21 cellular contexts compared by ENCODE assay signal in the genomic region with DNA sequence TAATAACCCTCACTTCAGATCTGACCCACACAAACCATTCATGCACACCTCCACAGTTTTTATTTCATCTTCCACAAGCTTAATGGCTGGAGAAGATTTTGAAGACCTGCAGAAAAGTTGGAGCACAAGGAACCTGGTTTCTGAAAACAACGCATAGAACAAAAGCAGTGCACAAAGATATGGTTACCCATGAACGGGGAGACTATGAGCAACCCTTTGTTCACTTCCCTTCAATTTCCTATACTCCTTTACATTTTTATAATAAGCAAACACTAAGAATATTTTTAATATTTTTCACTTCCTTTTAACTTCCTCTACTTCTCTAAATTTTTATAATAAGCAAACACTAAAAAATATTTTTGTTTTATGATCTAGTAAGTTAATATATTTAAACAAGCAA.
DNase-seq lines count a peak whose midpoint lies in the region; ATAC-seq, FAIRE-seq and TF ChIP-seq lines count a peak whose summit lies in the region.
"Had no signal": no experiment of that assay in that cellular context is flagged by ENCODE, and none has a peak within 500 bp of the region (broad histone marks: within the 10 kb centered on the region; RNA-seq: fewer than 3 reads in every experiment).

No MANE protein-coding gene starts in this region.

- peak overlapping the region; percentile 30 for H3K9ac ChIP-seq in endothelial cell of umbilical vein (replicated peaks; ENCODE audit: extremely low read depth, insufficient read depth, low read length)

- peak overlapping the region; percentile 41 for H3K4me2 ChIP-seq in DOHH2 (ENCODE audit: low read length)
- peak overlapping the region; percentile 86 for H3K4me2 ChIP-seq in endothelial cell of umbilical vein (ENCODE audit: insufficient read depth, low read length)

- 67 to 70% methylated on average over 2 of the region's 2 CpGs for WGBS in tibial nerve, 2 donors

- no peaks in the 10 kb centered on the region for H3K9me2 ChIP-seq in DOHH2 (replicated peaks; ENCODE audit: control insufficient read depth, low read length)

- H4K20me1 ChIP-seq in DOHH2 (ENCODE audit: control insufficient read depth, insufficient read depth, low read depth, low read length) (no peaks in the 10 kb centered on the region), endothelial cell of umbilical vein (replicated peaks; ENCODE audit: control insufficient read depth, extremely low read depth, insufficient read depth, low read length) (no peaks in the 10 kb centered on the region)

- intact Hi-C loops in endothelial cell of umbilical vein (cut with micrococcal nuclease): loop anchor here (5.0 kb wide), 1 partner anchor 82 kb away; no protein-coding TSS in a partner anchor

- POLR2A ChIA-PET in endothelial cell of umbilical vein (lab: Charles Lee): no interaction called here

- H3K4me1 ChIP-seq in DOHH2 (ENCODE audit: control insufficient read depth, low read length) (peaks cover 10% of the 10 kb centered on the region), endothelial cell of umbilical vein (ENCODE audit: control insufficient read depth, extremely low read depth, insufficient read depth, low read length) (peaks cover 33% of the 10 kb centered on the region), tibial nerve (peaks cover 0 to 5% (median 0%) of the 10 kb centered on the region in 4 donors)
- H3K4me1 ChIP-seq: BE2C had no signal

- H3K36me3 ChIP-seq in DOHH2 (ENCODE audit: control insufficient read depth, low read length) (no peaks in the 10 kb centered on the region), endothelial cell of umbilical vein (ENCODE audit: control insufficient read depth in 2 of 2, extremely low read depth in 1 of 2, insufficient read depth in 2 of 2, low read length in 2 of 2) (no peaks in the 10 kb centered on the region), tibial nerve (no peaks in the 10 kb centered on the region)
- H3K36me3 ChIP-seq: BE2C had no signal

- peaks cover 0 to 8% of the 10 kb centered on the region in 2 donors for H3K36me3 Mint-ChIP-seq in naive B cell
- H3K36me3 Mint-ChIP-seq: CD4-positive, CD25-positive, alpha-beta regulatory T cell had no signal

- TF ChIP-seq POLR2A in endothelial cell of umbilical vein (IDR thresholded peaks at IDR 0.05; ENCODE audit: low read depth, low read length): no peak
- no peak for TF ChIP-seq POLR2A in tibial nerve (IDR thresholded peaks at IDR 0.05)

- peak overlapping the region in 6 of 8 donors; percentile 42 to 76 (median 59) for H3K4me3 Mint-ChIP-seq in naive B cell
- H3K4me3 Mint-ChIP-seq: CD4-positive, CD25-positive, alpha-beta regulatory T cell; CD8-positive, alpha-beta memory T cell had no signal

- H2AFZ ChIP-seq in endothelial cell of umbilical vein (ENCODE audit: low read depth, low read length): peak overlapping the region; percentile 91

- H3K79me2 ChIP-seq in DOHH2 (ENCODE audit: control insufficient read depth, low read length) (no peaks in the 10 kb centered on the region), endothelial cell of umbilical vein (ENCODE audit: control insufficient read depth, insufficient read depth, low read length) (no peaks in the 10 kb centered on the region)

- TF ChIP-seq CTCF in DOHH2 (IDR thresholded peaks at IDR 0.05; ENCODE audit: low read depth, low read length, poor library complexity, severe bottlenecking) (no peak), endothelial cell of umbilical vein (IDR thresholded peaks at IDR 0.05; ENCODE audit: extremely low read depth in 1 of 2, insufficient read depth in 1 of 2, low read depth in 1 of 2, low read length in 2 of 2) (no peak), tibial nerve (IDR thresholded peaks at IDR 0.05) (no peak)

- H3K27ac ChIP-seq in DOHH2 (ENCODE audit: low read depth, low read length) (no peak overlapping the region), endothelial cell of umbilical vein (ENCODE audit: insufficient read depth, low read depth, low read length) (peak overlapping the region; percentile 75), tibial nerve (no peak overlapping the region)

- peak; percentile 55 for DNase-seq in endothelial cell of umbilical vein (ENCODE audit: low read depth, low spot score)
- DNase-seq in naive B cell: no peak
- no peak for DNase-seq in central memory CD4-positive, alpha-beta T cell
- no peak for DNase-seq in tibial nerve (ENCODE audit: low spot score in 2 of 2)
- DNase-seq in DMS114 treated with DMSO at 0.1 percent for 48 hours (lab: John Stamatoyannopoulos, UW; ENCODE audit: unreplicated experiment): no peak
- DNase-seq in activated CD4-positive, CD25-positive, alpha-beta regulatory T cell treated with anti-CD3 and anti-CD28 coated beads, Interleukin-2, amount 50 U/mL, for 72 hours: no peak
- DNase-seq: 8988T; BE2C; C1 segment of cervical spinal cord; CD4-positive, CD25-positive, alpha-beta regulatory T cell; CD8-positive, alpha-beta memory T cell; COR-L47; DMS 273 treated with DMSO at 0.1 percent for 48 hours; GDM1; GOT3; H7 had no signal

- CTCF ChIA-PET in endothelial cell of umbilical vein (lab: Charles Lee): interaction anchor here (0.6 to 1.0 kb wide), 2 partner anchors 21 to 38 kb away, joined by 3 read pairs; no protein-coding TSS in a partner anchor

- H3K27ac Mint-ChIP-seq in naive B cell: peak overlapping the region in 4 of 6 donors; percentile 39 to 91 (median 63)
- H3K27ac Mint-ChIP-seq: CD4-positive, CD25-positive, alpha-beta regulatory T cell; CD8-positive, alpha-beta memory T cell had no signal

- BruUV-seq in endothelial cell of umbilical vein (replicated peaks; lab: Mats Ljungman, UMichigan): TSS peak; percentile 54

- dilution Hi-C loops in endothelial cell of umbilical vein (cut with MboI; ENCODE audit: extremely low pct_ligation_motif_present, low sequenced_read_pairs): no loop called here

- FAIRE-seq in endothelial cell of umbilical vein (lab: Jason Lieb, UNC): peak; percentile 77
- FAIRE-seq: GM12892, GM18507, HepG2 had no signal

- H3K27me3 Mint-ChIP-seq in naive B cell: no peaks in the 10 kb centered on the region
- H3K27me3 Mint-ChIP-seq: CD4-positive, CD25-positive, alpha-beta regulatory T cell; CD8-positive, alpha-beta memory T cell; IgD-negative memory B cell had no signal

- H3K9me3 ChIP-seq in DOHH2 (ENCODE audit: control insufficient read depth, insufficient read depth, low read length) (no peaks in the 10 kb centered on the region), endothelial cell of umbilical vein (replicated peaks; ENCODE audit: control insufficient read depth, insufficient read depth, low read length) (no peaks in the 10 kb centered on the region), tibial nerve (no peaks in the 10 kb centered on the region)
- H3K9me3 ChIP-seq: BE2C had no signal

- H3K27me3 ChIP-seq in DOHH2 (ENCODE audit: control insufficient read depth, low read length): no peaks in the 10 kb centered on the region
- H3K27me3 ChIP-seq in endothelial cell of umbilical vein (ENCODE audit: control insufficient read depth in 2 of 2, insufficient read depth in 2 of 2, low read length in 2 of 2): no peaks in the 10 kb centered on the region
- H3K27me3 ChIP-seq in tibial nerve: no peaks in the 10 kb centered on the region
- H3K27me3 ChIP-seq: BE2C had no signal

- H3K9me1 ChIP-seq in endothelial cell of umbilical vein (replicated peaks; ENCODE audit: control insufficient read depth, extremely low read depth, insufficient read depth, low read length): no peaks in the 10 kb centered on the region

- no peaks in the 10 kb centered on the region for H3F3A ChIP-seq in DOHH2 (ENCODE audit: control insufficient read depth, insufficient read depth)

- ATAC-seq in naive B cell (ENCODE audit: low read depth in 2 of 2): peak; percentile 30 to 37
- ATAC-seq: HepG2 had no signal

- TF ChIP-seq EP300 in tibial nerve (IDR thresholded peaks at IDR 0.05): no peak

- H3K4me3 ChIP-seq in DOHH2 (ENCODE audit: low read length): no peak overlapping the region
- H3K4me3 ChIP-seq in endothelial cell of umbilical vein (replicated peaks in 1 of 3; ENCODE audit: insufficient read depth in 1 of 3, low read depth in 1 of 3, low read length in 3 of 3): no peak overlapping the region
- H3K4me3 ChIP-seq in tibial nerve: no peak overlapping the region

- peaks cover 12 to 32% (median 22%) of the 10 kb centered on the region in 3 donors for H3K4me1 Mint-ChIP-seq in naive B cell
- H3K4me1 Mint-ChIP-seq: CD4-positive, CD25-positive, alpha-beta regulatory T cell; CD8-positive, alpha-beta memory T cell had no signal

- peaks cover 0 to 12% (median 4%) of the 10 kb centered on the region in 7 donors for H3K9me3 Mint-ChIP-seq in naive B cell

TF ChIP-seq in endothelial cell of umbilical vein, 7 proteins besides CTCF, POLR2A, EP300 and RAD21:
- TF ChIP-seq EZH2 (IDR thresholded peaks at IDR 0.05; ENCODE audit: borderline replicate concordance, low read depth, low read length, severe bottlenecking) (no peak), GATA2 (IDR thresholded peaks at IDR 0.05; ENCODE audit: insufficient read depth, insufficient read length, low read depth, low read length) (no peak), JUN (IDR thresholded peaks at IDR 0.05; ENCODE audit: borderline replicate concordance, insufficient read depth, insufficient read length, low read depth) (no peak), MYC (IDR thresholded peaks at IDR 0.05; ENCODE audit: low read depth, low read length) (no peak), FOS (IDR thresholded peaks at IDR 0.05; ENCODE audit: borderline replicate concordance, insufficient read depth, low read length) (peak; percentile 59)
- TF ChIP-seq, protein P1, sequence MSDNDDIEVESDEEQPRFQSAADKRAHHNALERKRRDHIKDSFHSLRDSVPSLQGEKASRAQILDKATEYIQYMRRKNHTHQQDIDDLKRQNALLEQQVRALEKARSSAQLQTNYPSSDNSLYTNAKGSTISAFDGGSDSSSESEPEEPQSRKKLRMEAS (IDR thresholded peaks at IDR 0.05; ENCODE audit: insufficient read depth, insufficient read length): no peak
TF ChIP-seq in endothelial cell of umbilical vein: peak in this region for 1.
